Comparison of ENCODE assay signal across 9 cellular contexts in genomic region chr17:28982191-28982793, GRCh38. TPM values are rescaled to one million over a fixed set of nuclear protein-coding genes. Genes with fewer than 3 reads are reported as not detected.
DNase-seq lines count a peak whose midpoint lies in the region; ATAC-seq and TF ChIP-seq lines count a peak whose summit lies in the region.
"Had no signal": no experiment of that assay in that cellular context is flagged by ENCODE, and none has a peak within 500 bp of the region (broad histone marks: within the 10 kb centered on the region; RNA-seq: fewer than 3 reads in every experiment).

No MANE protein-coding gene starts in this region.

- H2BK15ac ChIP-seq in H9 (ENCODE audit: low read depth, low read length) = no peak overlapping the region

- no peak for TF ChIP-seq CTCF in H9 (conservative IDR thresholded peaks at IDR 0.05)
- no peak for TF ChIP-seq CTCF in adrenal gland (IDR thresholded peaks at IDR 0.05)
- peak; percentile 9 for TF ChIP-seq CTCF in neutrophil (IDR thresholded peaks at IDR 0.05)
- TF ChIP-seq CTCF in MCF 10A (IDR thresholded peaks at IDR 0.05; ENCODE audit: unreplicated experiment) = no peak

- H3K36me3 Mint-ChIP-seq in H9 (ENCODE audit: insufficient read depth in 1 of 3, low read depth in 3 of 3) (no peaks in the 10 kb centered on the region; a peak in 1 of 7 replicates), MCF 10A (ENCODE audit: insufficient read depth, unreplicated experiment) (no peaks in the 10 kb centered on the region)
- H3K36me3 Mint-ChIP-seq in T-helper 2 cell treated with Interferon-gamma antibody and Interleukin-4, amounts not matched to agents 5 μg/mL and 100 μg/mL, for 36 hours (ENCODE audit: low read depth) = no peaks in the 10 kb centered on the region

- no peaks in the 10 kb centered on the region for H3K79me2 ChIP-seq in H9 (ENCODE audit: insufficient read depth, low read length)

- no peak overlapping the region for H3K14ac ChIP-seq in H9 (ENCODE audit: insufficient read depth, low read length)

- H3K4me1 ChIP-seq in H9 (ENCODE audit: insufficient read depth, low read length) = peaks cover 4% of the 10 kb centered on the region; the same call in 1 of the 2 replicates
- H3K4me1 ChIP-seq in adrenal gland (replicated peaks in 1 of 2) = no peaks in the 10 kb centered on the region
- H3K4me1 ChIP-seq in neutrophil (ENCODE audit: control insufficient read depth in 1 of 2, insufficient read depth in 1 of 2, low read depth in 1 of 2, low read length in 1 of 2) = peaks cover 23 to 25% of the 10 kb centered on the region in 2 experiments

- no peak overlapping the region for H3K4ac ChIP-seq in H9 (ENCODE audit: low read depth, low read length)

- H3K9me3 Mint-ChIP-seq in H9 = no peaks in the 10 kb centered on the region
- no peaks in the 10 kb centered on the region for H3K9me3 Mint-ChIP-seq in T-helper 2 cell treated with Interferon-gamma antibody and Interleukin-4, amounts not matched to agents 5 μg/mL and 100 μg/mL, for 36 hours
- H3K9me3 Mint-ChIP-seq in MCF 10A (ENCODE audit: unreplicated experiment) = no peaks in the 10 kb centered on the region

- no peak overlapping the region for H3T11ph ChIP-seq in H9 (ENCODE audit: low read length)

- H3K4me1 Mint-ChIP-seq in H9 (peaks cover 42 to 47% of the 10 kb centered on the region in 2 experiments), MCF 10A (ENCODE audit: insufficient read depth, unreplicated experiment) (no peaks in the 10 kb centered on the region)
- peaks cover 19% of the 10 kb centered on the region for H3K4me1 Mint-ChIP-seq in T-helper 2 cell treated with Interferon-gamma antibody and Interleukin-4, amounts not matched to agents 5 μg/mL and 100 μg/mL, for 36 hours (ENCODE audit: low read depth)

- intact Hi-C loops in adrenal gland (cut with DNase I) (no loop called here), MCF 10A (cut with micrococcal nuclease) (no loop called here)

- H4K8ac ChIP-seq in H9 (replicated peaks; ENCODE audit: insufficient read length, low read depth, low read length) = no peak overlapping the region

- H2BK20ac ChIP-seq in H9 (ENCODE audit: low read depth, low read length, poor library complexity, severe bottlenecking) = no peak overlapping the region

- POLR2A ChIA-PET in MCF 10A (lab: Yijun Ruan, JAX) = no interaction called here

- H2BK120ac ChIP-seq in H9 (ENCODE audit: low read depth, low read length, poor library complexity, severe bottlenecking) = no peak overlapping the region

- H3K27me3 ChIP-seq in H9 (ENCODE audit: insufficient read depth, low read length) = no peaks in the 10 kb centered on the region
- H3K27me3 ChIP-seq in adrenal gland = no peaks in the 10 kb centered on the region
- peaks cover 17% of the 10 kb centered on the region for H3K27me3 ChIP-seq in neutrophil

- no peaks in the 10 kb centered on the region for H3K23me2 ChIP-seq in H9 (ENCODE audit: insufficient read length, low read depth, low read length, poor library complexity, severe bottlenecking)

- ATAC-seq in GM21390 (IDR thresholded peaks at IDR 0.05; ENCODE audit: unreplicated experiment) = no peak
- ATAC-seq in HG03108 (IDR thresholded peaks at IDR 0.05; ENCODE audit: unreplicated experiment) = no peak

- CTCF ChIA-PET in MCF 10A (lab: Yijun Ruan, JAX) = interaction anchor here (0.6 to 2.9 kb wide), 5 partner anchors 20 to 134 kb away, joined by 4 to 12 read pairs (median 4); no protein-coding TSS in a partner anchor

- H2BK5ac ChIP-seq in H9 (ENCODE audit: insufficient read length, low read length) = no peak overlapping the region

- H3K4me3 ChIP-seq in adrenal gland = no peak overlapping the region
- H3K4me3 ChIP-seq in neutrophil (ENCODE audit: low read depth in 1 of 2, low read length in 1 of 2) = peak overlapping the region in 1 of 2 experiments; percentile 11

- H3K36me3 ChIP-seq in adrenal gland (replicated peaks in 1 of 2) = no peaks in the 10 kb centered on the region
- no peaks in the 10 kb centered on the region for H3K36me3 ChIP-seq in neutrophil

- H4K5ac ChIP-seq in H9 (ENCODE audit: insufficient read length, low read depth, low read length) = no peak overlapping the region

- H3K27me3 Mint-ChIP-seq in H9 (ENCODE audit: low read depth) = peaks cover 15% of the 10 kb centered on the region
- no peaks in the 10 kb centered on the region for H3K27me3 Mint-ChIP-seq in T-helper 2 cell treated with Interferon-gamma antibody and Interleukin-4, amounts not matched to agents 5 μg/mL and 100 μg/mL, for 36 hours (ENCODE audit: low read depth)
- no peaks in the 10 kb centered on the region for H3K27me3 Mint-ChIP-seq in MCF 10A (ENCODE audit: insufficient read depth, unreplicated experiment)

- H3K4me2 ChIP-seq in H9 (ENCODE audit: insufficient read depth, insufficient read length, low read length) = no peak overlapping the region

- no peak overlapping the region for H3K56ac ChIP-seq in H9 (ENCODE audit: insufficient read length, low read depth, low read length)

- H3K27ac ChIP-seq in H9 (ENCODE audit: insufficient read length, low read depth, low read length) (no peak overlapping the region), adrenal gland (peak overlapping the region in 3 of 5 donors; percentile 21 to 86 (median 48)), neutrophil (peak overlapping the region; percentile 95)

- H2AFZ ChIP-seq in H9 (ENCODE audit: low read length) = no peak overlapping the region

- H3K23ac ChIP-seq in H9 (ENCODE audit: insufficient read length, low read depth, low read length) = no peak overlapping the region

- WGBS in H9 (ENCODE audit: extremely low coverage, insufficient read length, low lambda C conversion rate) = no CpG with 5 or more reads among the region's 9 CpGs
- 60 to 74% (median 63%) methylated on average over 9 of the region's 9 CpGs for WGBS in adrenal gland, 4 donors

- TF ChIP-seq POLR2A in adrenal gland (IDR thresholded peaks at IDR 0.05) = no peak

- no peaks in the 10 kb centered on the region for H3K79me1 ChIP-seq in H9 (ENCODE audit: insufficient read depth, low read depth, low read length, poor library complexity, severe bottlenecking)

- no peak overlapping the region for H2BK12ac ChIP-seq in H9 (ENCODE audit: insufficient read length, low read depth, low read length)

- H3K18ac ChIP-seq in H9 (ENCODE audit: insufficient read length, low read depth, low read length) = no peak overlapping the region

- no peak overlapping the region for H4K91ac ChIP-seq in H9 (ENCODE audit: insufficient read length, low read depth, low read length)

- H3K9me3 ChIP-seq in H9 (ENCODE audit: control insufficient read depth, low read depth, low read length) = no peaks in the 10 kb centered on the region
- H3K9me3 ChIP-seq in adrenal gland (replicated peaks in 1 of 3) = no peaks in the 10 kb centered on the region
- H3K9me3 ChIP-seq in neutrophil = no peaks in the 10 kb centered on the region

- H2AK5ac ChIP-seq in H9 (ENCODE audit: insufficient read length, low read length) = no peak overlapping the region

- no peak for DNase-seq in H9
- peak; percentile 41 for DNase-seq in T-helper 2 cell treated with Interferon-gamma antibody and Interleukin-4, amounts not matched to agents 5 μg/mL and 100 μg/mL, for 36 hours (ENCODE audit: low spot score)
- DNase-seq in adrenal gland = peak in 5 of 7 donors; percentile 23 to 65 (median 44)
- DNase-seq in MCF 10A (ENCODE audit: unreplicated experiment) = no peak
- DNase-seq in HuH-7.5 (ENCODE audit: low spot score) = no peak

- no peaks in the 10 kb centered on the region for H4K20me1 ChIP-seq in H9 (ENCODE audit: control insufficient read depth, insufficient read depth, insufficient read length)

- BruUV-seq in MCF 10A (replicated peaks; lab: Mats Ljungman, UMichigan) = no TSS peak

- H3K4me3 Mint-ChIP-seq in H9 (no peak overlapping the region), MCF 10A (ENCODE audit: unreplicated experiment) (no peak overlapping the region)
- H3K4me3 Mint-ChIP-seq in T-helper 2 cell treated with Interferon-gamma antibody and Interleukin-4, amounts not matched to agents 5 μg/mL and 100 μg/mL, for 36 hours = peak overlapping the region; percentile 33

- H3K27ac Mint-ChIP-seq in H9 (peak overlapping the region in 2 of 3 experiments; percentile 23 to 37; a peak in 3 of 7 replicates), MCF 10A (ENCODE audit: low read depth, unreplicated experiment) (no peak overlapping the region)
- H3K27ac Mint-ChIP-seq in T-helper 2 cell treated with Interferon-gamma antibody and Interleukin-4, amounts not matched to agents 5 μg/mL and 100 μg/mL, for 36 hours = peak overlapping the region; percentile 88

- H3K9ac ChIP-seq in H9 (ENCODE audit: extremely low read depth, insufficient read length, low read length) = no peak overlapping the region

RNA-seq across cellular contexts. Expression of gene SEZ6, which starts 23.5 kb away (rescaled TPM):
- total RNA-seq in H9 (2021) (1.8 and 2.8 TPM in 2 replicates), adrenal gland (1 to 10 TPM in 1 of 8 donors, under 1 TPM in 1, not detected in 6; 0.14 to 1.0 TPM), MCF 10A (2022) (not detected in 2 replicates)
- polyA plus RNA-seq in adrenal gland = under 1 TPM; 0.18 to 0.88 (median 0.47) TPM
- total RNA-seq: NCI-H460 had no signal

RNA-seq across cellular contexts. Expression of gene PHF12, which starts 31.0 kb away (rescaled TPM):
- total RNA-seq in H9 (2021) (62.1 and 68.5 TPM in 2 replicates), adrenal gland (10 to 100 TPM; 19.6 to 47.9 (median 35.0) TPM), MCF 10A (2022) (37.6 and 38.2 TPM in 2 replicates)
- polyA plus RNA-seq in adrenal gland = 10 to 100 TPM; 16.2 to 22.7 (median 18.7) TPM

Comparison
In these comparisons a context has a peak if more than half of its experiments do, and no peak if none do; other contexts are left out.
1. DNase-seq: peak in T-helper 2 cell treated with Interferon-gamma antibody and Interleukin-4, amounts not matched to agents 5 μg/mL and 100 μg/mL, for 36 hours (single experiment) and adrenal gland (5 of 7); none in H9 (single experiment), MCF 10A (single experiment) and HuH-7.5 (single experiment).